Comparison of ENCODE assay signal across 7 cellular contexts in the genomic region with DNA sequence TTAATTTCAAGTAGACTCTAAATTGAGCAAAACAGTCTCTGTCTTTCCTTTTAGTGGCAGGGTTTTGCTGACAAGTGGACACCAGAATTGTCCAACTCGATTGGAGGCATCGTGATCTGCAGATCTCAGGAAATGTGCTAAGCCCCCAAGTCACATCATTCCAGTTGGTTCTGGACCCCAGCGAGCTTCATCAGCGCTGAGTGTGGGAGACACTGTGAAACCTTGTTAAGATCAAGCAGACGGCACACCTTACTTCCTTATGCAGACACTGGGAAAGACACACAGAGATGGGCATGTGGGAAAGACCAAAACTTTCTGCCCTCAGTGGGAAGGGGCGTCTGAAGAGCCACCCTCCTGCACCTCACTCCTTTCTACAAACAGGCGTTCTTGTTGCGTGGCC.
"Had no signal": no experiment of that assay in that cellular context is flagged by ENCODE, and none has a peak within 500 bp of the region (broad histone marks: within the 10 kb centered on the region; RNA-seq: fewer than 3 reads in every experiment).

No MANE protein-coding gene starts in this region.

- H3K4me2 ChIP-seq: GM23338 had no signal

- H3K4me3 Mint-ChIP-seq: GM23338, HFFc6 had no signal

- H3K4me1 Mint-ChIP-seq: GM23338 had no signal

- H3K4me3 ChIP-seq: GM23338, HAP-1, K562 had no signal

- DNase-seq: H7, HFFc6, IMR-90, KG1 had no signal

- H3K36me3 ChIP-seq: HAP-1 had no signal

- H3K27ac Mint-ChIP-seq: GM23338, HFFc6 had no signal

- H3K4me1 ChIP-seq: HAP-1 had no signal

- H2AFZ ChIP-seq: GM23338 had no signal
